In the genomic region with DNA sequence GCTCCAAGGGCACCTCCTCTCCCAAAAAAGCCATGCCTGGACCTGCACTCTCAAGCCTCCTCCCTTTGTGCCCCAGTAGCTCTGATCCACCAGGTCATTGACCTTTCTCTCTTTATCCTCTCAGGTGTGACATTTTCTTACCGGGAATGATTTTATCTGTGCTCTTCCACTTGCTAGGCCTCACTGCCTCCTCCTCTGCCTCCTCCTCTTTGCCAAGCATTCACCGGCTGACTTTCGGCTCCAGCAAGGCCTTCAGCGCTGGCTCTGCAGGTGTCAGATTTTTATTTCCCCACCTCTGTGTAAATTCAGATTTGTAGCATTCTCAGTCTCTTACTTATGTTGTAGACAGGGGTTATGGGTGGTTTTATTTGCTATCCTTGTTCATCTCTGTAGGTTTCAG, we compare ENCODE assay signal across 27 cellular contexts.
"Had no signal": no experiment of that assay in that cellular context is flagged by ENCODE, and none has a peak within 500 bp of the region (broad histone marks: within the 10 kb centered on the region; RNA-seq: fewer than 3 reads in every experiment).

No MANE protein-coding gene starts in this region.

- H3K36me3 ChIP-seq: heart right ventricle, left ventricle myocardium inferior, neural progenitor cell, neutrophil, right atrium auricular region, right lobe of liver, suprapubic skin, thoracic aorta, tibial artery, upper lobe of right lung had no signal

- H3K9me3 ChIP-seq: mucosa of descending colon, neutrophil, right lobe of liver, thoracic aorta, tibial artery, upper lobe of right lung had no signal

- H2AFZ ChIP-seq: hepatocyte, neural progenitor cell had no signal

- H3K27ac Mint-ChIP-seq: naive thymus-derived CD4-positive, alpha-beta T cell; natural killer cell treated with Interleukin-12 subunit alpha and Interleukin-12 subunit beta and Interleukin-15 and Interleukin-18, amount 100 ng/mL, for 72 hours; neural progenitor cell; progenitor cell of endocrine pancreas; stimulated activated naive B cell treated with anti-CD40 and anti-IgM and Interleukin-4, amounts not matched to agents 10 μg/mL and 1 μg/mL and 100 μg/mL, for 72 hours; stimulated activated naive CD8-positive, alpha-beta T cell treated with anti-CD3 and anti-CD28 coated beads, Interleukin-15, Interleukin-2, amounts not matched to agents 100 ng/mL and 50 ng/mL, for 24 hours had no signal

- H3K4me1 Mint-ChIP-seq: stimulated activated naive B cell treated with anti-CD40 and anti-IgM and Interleukin-4, amounts not matched to agents 10 μg/mL and 1 μg/mL and 100 μg/mL, for 72 hours had no signal

- DNase-seq: heart right ventricle; kidney glomerular epithelial cell; left colon; left ventricle myocardium inferior; midbrain; mucosa of descending colon; naive thymus-derived CD4-positive, alpha-beta T cell; occipital lobe; right lobe of liver; stimulated activated CD4-positive, alpha-beta T cell treated with anti-CD3 and anti-CD28 coated beads, Interleukin-1b, Interleukin-23, amount 100 ng/mL, for 48 hours; stimulated activated CD4-positive, alpha-beta T cell treated with anti-CD3 and anti-CD28 coated beads, Interleukin-2, amount 100 ng/mL, for 48 hours; stimulated activated CD4-positive, alpha-beta T cell treated with anti-CD3 and anti-CD28 coated beads, Interleukin-4, amount 100 ng/mL, for 4 hours; stimulated activated naive B cell treated with anti-CD40 and anti-IgM and Interleukin-4, amounts not matched to agents 10 μg/mL and 1 μg/mL and 100 μg/mL, for 72 hours; tibial artery; trophoblast cell; upper lobe of right lung had no signal

- H3K79me2 ChIP-seq: hepatocyte had no signal

- H3K4me3 Mint-ChIP-seq: naive thymus-derived CD4-positive, alpha-beta T cell; natural killer cell treated with Interleukin-12 subunit alpha and Interleukin-12 subunit beta and Interleukin-15 and Interleukin-18, amount 100 ng/mL, for 72 hours; neural progenitor cell; stimulated activated naive B cell treated with anti-CD40 and anti-IgM and Interleukin-4, amounts not matched to agents 10 μg/mL and 1 μg/mL and 100 μg/mL, for 72 hours; stimulated activated naive CD8-positive, alpha-beta T cell treated with anti-CD3 and anti-CD28 coated beads, Interleukin-15, Interleukin-2, amounts not matched to agents 100 ng/mL and 50 ng/mL, for 24 hours had no signal

- H3K4me2 ChIP-seq: hepatocyte, neural progenitor cell, smooth muscle cell had no signal

- H3K9ac ChIP-seq: neural progenitor cell had no signal

- H3K27me3 Mint-ChIP-seq: naive thymus-derived CD4-positive, alpha-beta T cell; progenitor cell of endocrine pancreas had no signal

- H3K4me1 ChIP-seq: heart right ventricle, left ventricle myocardium inferior, neural progenitor cell, right atrium auricular region, right lobe of liver, suprapubic skin, tibial artery, upper lobe of right lung had no signal

- H3K27me3 ChIP-seq: heart right ventricle, hepatocyte, neural progenitor cell, neutrophil, right atrium auricular region, right lobe of liver, suprapubic skin, tibial artery, upper lobe of right lung had no signal

- H3K36me3 Mint-ChIP-seq: naive thymus-derived CD4-positive, alpha-beta T cell; natural killer cell treated with Interleukin-12 subunit alpha and Interleukin-12 subunit beta and Interleukin-15 and Interleukin-18, amount 100 ng/mL, for 72 hours; stimulated activated naive B cell treated with anti-CD40 and anti-IgM and Interleukin-4, amounts not matched to agents 10 μg/mL and 1 μg/mL and 100 μg/mL, for 72 hours had no signal

- H3K4me3 ChIP-seq: heart right ventricle, hepatocyte, left ventricle myocardium inferior, lung, mucosa of descending colon, neural progenitor cell, right atrium auricular region, right lobe of liver, smooth muscle cell, suprapubic skin, thoracic aorta, tibial artery, upper lobe of right lung had no signal

- H3K27ac ChIP-seq: heart right ventricle, hepatocyte, left ventricle myocardium inferior, neural progenitor cell, neutrophil, right atrium auricular region, right lobe of liver, suprapubic skin, thoracic aorta, tibial artery, upper lobe of right lung had no signal

- ATAC-seq: heart right ventricle; left colon; mucosa of descending colon; naive thymus-derived CD4-positive, alpha-beta T cell; natural killer cell treated with Interleukin-12 subunit alpha and Interleukin-12 subunit beta and Interleukin-15 and Interleukin-18, amount 100 ng/mL, for 72 hours; right lobe of liver; stimulated activated naive B cell treated with anti-CD40 and anti-IgM and Interleukin-4, amounts not matched to agents 10 μg/mL and 1 μg/mL and 100 μg/mL, for 72 hours; upper lobe of right lung had no signal
